Comparison of ENCODE assay signal across 35 cellular contexts in genomic region chr13:71368301-71368700, GRCh38.
"Had no signal": no experiment of that assay in that cellular context is flagged by ENCODE, and none has a peak within 500 bp of the region (broad histone marks: within the 10 kb centered on the region; RNA-seq: fewer than 3 reads in every experiment).

No MANE protein-coding gene starts in this region.

- H3K27ac ChIP-seq: Peyer's patch had no signal

- H3K27me3 Mint-ChIP-seq: activated CD4-positive, alpha-beta T cell treated with anti-CD3 and anti-CD28 coated beads for 36 hours; activated CD4-positive, alpha-beta T cell treated with anti-CD3 and anti-CD28 coated beads, Interleukin-2, amount 10 ng/mL, durations not matched to agents 7 days and 5 days; activated naive CD4-positive, alpha-beta T cell treated with anti-CD3 and anti-CD28 coated beads, Interleukin-2, amount 10 ng/mL, durations not matched to agents 7 days and 5 days; activated naive CD8-positive, alpha-beta T cell; activated naive CD8-positive, alpha-beta T cell treated with anti-CD3 and anti-CD28 coated beads, Interleukin-2, amount 50 U/mL, for 24 hours had no signal

- ATAC-seq: activated CD4-positive, alpha-beta T cell treated with anti-CD3 and anti-CD28 coated beads for 36 hours; activated CD4-positive, CD25-positive, alpha-beta regulatory T cell treated with anti-CD3 and anti-CD28 coated beads, Interleukin-2, amount 50 U/mL, for 24 hours; activated CD8-positive, alpha-beta T cell treated with anti-CD3 and anti-CD28 coated beads, Interleukin-2, amount 10 ng/mL, durations not matched to agents 7 days and 5 days; activated naive CD8-positive, alpha-beta T cell treated with anti-CD3 and anti-CD28 coated beads, Interleukin-2, amount 50 U/mL, for 24 hours; PC-3 had no signal

- H3K9me3 Mint-ChIP-seq: activated CD4-positive, alpha-beta T cell treated with anti-CD3 and anti-CD28 coated beads, Interleukin-2, amount 10 ng/mL, durations not matched to agents 7 days and 5 days; activated naive CD4-positive, alpha-beta T cell treated with anti-CD3 and anti-CD28 coated beads, Interleukin-2, amount 10 ng/mL, durations not matched to agents 7 days and 5 days; activated naive CD8-positive, alpha-beta T cell treated with anti-CD3 and anti-CD28 coated beads, Interleukin-2, amount 50 U/mL, for 24 hours; T-helper 1 cell treated with Interleukin-12 subunit alpha and Interleukin-12 subunit beta and Interleukin-4 antibody, amounts not matched to agents 30 μg/mL and 1 μg/mL, for 36 hours; T-helper 2 cell treated with Interferon-gamma antibody and Interleukin-4, amounts not matched to agents 5 μg/mL and 100 μg/mL, for 36 hours had no signal

- H3K4me3 Mint-ChIP-seq: activated CD4-positive, alpha-beta T cell treated with anti-CD3 and anti-CD28 coated beads for 36 hours; activated CD4-positive, alpha-beta T cell treated with anti-CD3 and anti-CD28 coated beads, Interleukin-2, amount 10 ng/mL, durations not matched to agents 7 days and 5 days; activated CD8-positive, alpha-beta T cell treated with anti-CD3 and anti-CD28 coated beads, Interleukin-2, amount 10 ng/mL, durations not matched to agents 7 days and 5 days; activated naive CD4-positive, alpha-beta T cell treated with anti-CD3 and anti-CD28 coated beads, Interleukin-2, amount 10 ng/mL, durations not matched to agents 7 days and 5 days; activated naive CD8-positive, alpha-beta T cell; activated naive CD8-positive, alpha-beta T cell treated with anti-CD3 and anti-CD28 coated beads, Interleukin-2, amount 50 U/mL, for 24 hours; brain; T-helper 1 cell treated with Interleukin-12 subunit alpha and Interleukin-12 subunit beta and Interleukin-4 antibody, amounts not matched to agents 30 μg/mL and 1 μg/mL, for 36 hours; T-helper 2 cell treated with Interferon-gamma antibody and Interleukin-4, amounts not matched to agents 5 μg/mL and 100 μg/mL, for 36 hours had no signal

- H3K4me3 ChIP-seq: MG63, Peyer's patch had no signal

- H3K4me1 ChIP-seq: Peyer's patch had no signal

- H3K9me3 ChIP-seq: MG63, Peyer's patch had no signal

- H3K36me3 Mint-ChIP-seq: activated naive CD4-positive, alpha-beta T cell treated with anti-CD3 and anti-CD28 coated beads, Interleukin-2, amount 10 ng/mL, durations not matched to agents 7 days and 5 days; activated naive CD8-positive, alpha-beta T cell; brain had no signal

- FAIRE-seq: bronchial epithelial cell, TTC549 had no signal

- H3K27me3 ChIP-seq: MG63, Peyer's patch had no signal

- DNase-seq: activated CD4-positive, alpha-beta T cell treated with anti-CD3 and anti-CD28 coated beads for 36 hours; activated CD4-positive, alpha-beta T cell treated with anti-CD3 and anti-CD28 coated beads, Interleukin-2, amount 10 ng/mL, durations not matched to agents 7 days and 5 days; activated CD4-positive, alpha-beta T cell treated with anti-CD3 and anti-CD28 coated beads, Interleukin-2, amount 50 U/mL, for 48 hours; activated CD8-positive, alpha-beta T cell treated with anti-CD3 and anti-CD28 coated beads, Interleukin-2, amount 10 ng/mL, durations not matched to agents 7 days and 5 days; activated effector memory CD4-positive, alpha-beta T cell treated with Interleukin-2 at 50 U/mL for 16 hours; activated naive CD4-positive, alpha-beta T cell treated with anti-CD3 and anti-CD28 coated beads, Interleukin-2, amount 10 ng/mL, durations not matched to agents 7 days and 5 days; activated naive CD8-positive, alpha-beta T cell treated with anti-CD3 and anti-CD28 coated beads, Interleukin-2, amount 50 U/mL, for 24 hours; activated T-cell treated with anti-CD3 and anti-CD28 coated beads for 4 hours; activated T-cell treated with anti-CD3 and anti-CD28 coated beads, Interleukin-2, amount 50 U/mL, for 48 hours; anterior cingulate cortex; caudate nucleus; Kasumi-1; KG1; MG63; NCI-H1048; NCI-H1105 treated with DMSO at 0.1 percent for 48 hours; NCI-H1436; NCI-H1694; NCI-H1930; NCI-H2081 treated with DMSO at 0.1 percent for 48 hours; NCI-H226; NCI-H510A; NCI-H748 treated with DMSO at 0.1 percent for 48 hours; NK-92 treated with Interleukin-12 subunit alpha and Interleukin-12 subunit beta, amount 100 ng/mL, for 24 hours; PC-3; Peyer's patch; RPMI8226; SIG-M5 had no signal

- H3K27ac Mint-ChIP-seq: activated CD4-positive, alpha-beta T cell treated with anti-CD3 and anti-CD28 coated beads for 36 hours; activated CD4-positive, alpha-beta T cell treated with anti-CD3 and anti-CD28 coated beads, Interleukin-2, amount 10 ng/mL, durations not matched to agents 7 days and 5 days; activated CD8-positive, alpha-beta T cell treated with anti-CD3 and anti-CD28 coated beads, Interleukin-2, amount 10 ng/mL, durations not matched to agents 7 days and 5 days; activated naive CD4-positive, alpha-beta T cell treated with anti-CD3 and anti-CD28 coated beads, Interleukin-2, amount 10 ng/mL, durations not matched to agents 7 days and 5 days; activated naive CD8-positive, alpha-beta T cell; activated naive CD8-positive, alpha-beta T cell treated with anti-CD3 and anti-CD28 coated beads, Interleukin-2, amount 50 U/mL, for 24 hours; brain; T-helper 1 cell treated with Interleukin-12 subunit alpha and Interleukin-12 subunit beta and Interleukin-4 antibody, amounts not matched to agents 30 μg/mL and 1 μg/mL, for 36 hours; T-helper 2 cell treated with Interferon-gamma antibody and Interleukin-4, amounts not matched to agents 5 μg/mL and 100 μg/mL, for 36 hours had no signal

- H3K36me3 ChIP-seq: MG63, Peyer's patch had no signal

- H3K4me1 Mint-ChIP-seq: activated CD4-positive, alpha-beta T cell treated with anti-CD3 and anti-CD28 coated beads for 36 hours; activated CD4-positive, alpha-beta T cell treated with anti-CD3 and anti-CD28 coated beads, Interleukin-2, amount 10 ng/mL, durations not matched to agents 7 days and 5 days; activated naive CD4-positive, alpha-beta T cell treated with anti-CD3 and anti-CD28 coated beads, Interleukin-2, amount 10 ng/mL, durations not matched to agents 7 days and 5 days; activated naive CD8-positive, alpha-beta T cell treated with anti-CD3 and anti-CD28 coated beads, Interleukin-2, amount 50 U/mL, for 24 hours; brain had no signal
